ENCODE assay signal across 8 cellular contexts in genomic region chr19:31054430-31054829, GRCh38.
DNase-seq lines count a peak whose midpoint lies in the region; ATAC-seq and TF ChIP-seq lines count a peak whose summit lies in the region.

No MANE protein-coding gene starts in this region.

- H3K27ac ChIP-seq in A673 (ENCODE audit: low read depth, low read length, poor library complexity, severe bottlenecking) = no peak overlapping the region

- ATAC-seq in GM21423 (IDR thresholded peaks at IDR 0.05; ENCODE audit: unreplicated experiment) (no peak), HG03139 (IDR thresholded peaks at IDR 0.05; ENCODE audit: unreplicated experiment) (no peak)

- intact Hi-C loops in A673 (cut with micrococcal nuclease; ENCODE audit: unreplicated experiment) = loop anchor here (10.0 kb wide), 2 partner anchors 490 to 1170 kb away; no protein-coding TSS in a partner anchor

- CTCF ChIA-PET in A673 (lab: Charles Lee) = interaction anchor here (0.6 to 2.2 kb wide), 12 partner anchors 9 to 1170 kb away, joined by 3 to 21 read pairs (median 3); no protein-coding TSS in a partner anchor

- H3K36me3 ChIP-seq in A673 (ENCODE audit: insufficient read depth, low read length, poor library complexity, severe bottlenecking) = no peaks in the 10 kb centered on the region

- H3K4me3 ChIP-seq in A673 (ENCODE audit: low read depth, low read length, poor library complexity, severe bottlenecking) = no peak overlapping the region
- H3K4me3 ChIP-seq in fibroblast of villous mesenchyme (ENCODE audit: low read depth, low read length) = no peak overlapping the region

- peak; percentile 79 for DNase-seq in A673 (ENCODE audit: low spot score)
- peak; percentile 12 for DNase-seq in HS-27A (ENCODE audit: low read depth)
- DNase-seq in activated CD4-positive, alpha-beta T cell treated with anti-CD3 and anti-CD28 coated beads, Interleukin-2, amount 50 U/mL, for 1 hour = peak; percentile 27
- peak; percentile 71 for DNase-seq in fibroblast of villous mesenchyme (ENCODE audit: low read depth)
- DNase-seq in stimulated activated CD4-positive, alpha-beta T cell treated with anti-CD3 and anti-CD28 coated beads, Interleukin-15, amount 100 ng/mL, for 24 hours = peak; percentile 47
- no peak for DNase-seq in DMS153 (lab: John Stamatoyannopoulos, UW)

- no peaks in the 10 kb centered on the region for H3K27me3 ChIP-seq in A673 (replicated peaks; ENCODE audit: insufficient read depth, low read depth, low read length, poor library complexity)

- no peaks in the 10 kb centered on the region for H3K9me3 ChIP-seq in A673 (ENCODE audit: low read depth, low read length, poor library complexity, severe bottlenecking)

- H3K4me1 ChIP-seq in A673 (ENCODE audit: insufficient read depth, low read length, poor library complexity, severe bottlenecking) = no peaks in the 10 kb centered on the region

- TF ChIP-seq CTCF in A673 (conservative IDR thresholded peaks at IDR 0.05; ENCODE audit: low read depth, low read length) = peak; percentile 79
- peak; percentile 79 for TF ChIP-seq CTCF in fibroblast of villous mesenchyme (IDR thresholded peaks at IDR 0.05; ENCODE audit: insufficient read depth, low read depth, low read length)

- BruUV-seq in A673 (replicated peaks; lab: Mats Ljungman, UMichigan) = no TSS peak

- POLR2A ChIA-PET in A673 (lab: Charles Lee; ENCODE audit: low non-redundant PET) = no interaction called here
